9 cellular contexts compared by ENCODE assay signal in the genomic region with DNA sequence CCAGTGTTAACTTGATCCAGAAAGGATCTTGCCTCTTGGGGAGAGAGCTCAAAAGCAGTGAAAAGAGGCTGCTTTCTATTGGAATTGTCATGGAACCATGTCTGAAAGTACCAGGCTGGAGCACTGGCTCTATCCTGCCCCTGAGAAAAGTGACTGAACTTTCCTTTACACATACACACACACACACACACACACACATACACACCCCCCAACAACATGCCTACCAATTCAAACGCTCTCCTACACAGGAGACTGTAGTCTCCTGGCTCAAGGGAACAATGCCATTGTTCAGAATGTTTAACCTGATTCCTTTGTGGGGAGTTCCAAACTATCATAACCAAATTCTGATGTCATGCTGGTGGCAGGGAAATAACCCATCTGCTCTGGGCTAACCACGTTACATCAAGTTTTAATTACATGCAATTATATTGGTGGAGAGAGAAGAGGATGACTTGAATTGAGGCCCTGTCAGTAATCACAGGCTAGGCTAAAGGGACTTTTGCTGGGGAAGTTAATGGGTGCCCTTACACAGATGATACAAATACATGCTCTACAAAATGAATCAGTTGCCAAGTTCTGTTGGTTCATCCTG. TPM values are rescaled to one million over a fixed set of nuclear protein-coding genes. Genes with fewer than 3 reads are reported as not detected.
DNase-seq lines count a peak whose midpoint lies in the region; ATAC-seq, FAIRE-seq and TF ChIP-seq lines count a peak whose summit lies in the region.
"Had no signal": no experiment of that assay in that cellular context is flagged by ENCODE, and none has a peak within 500 bp of the region (broad histone marks: within the 10 kb centered on the region; RNA-seq: fewer than 3 reads in every experiment).

No MANE protein-coding gene starts in this region.

- H3K27me3 Mint-ChIP-seq in activated T-helper 17 cell treated with anti-CD3 and anti-CD28 coated beads, Interleukin-2, amount 50 U/mL, for 72 hours, result no peaks in the 10 kb centered on the region

- H3K79me2 ChIP-seq in HepG2 (ENCODE audit: insufficient read depth, low read length), result no peaks in the 10 kb centered on the region

- peak overlapping the region; percentile 86 for H3K27ac Mint-ChIP-seq in activated T-helper 17 cell treated with anti-CD3 and anti-CD28 coated beads, Interleukin-2, amount 50 U/mL, for 72 hours

- intact Hi-C loops in HepG2 (cut with micrococcal nuclease; ENCODE audit: unreplicated experiment), result no loop called here

- H3K9me3 ChIP-seq in HepG2 (ENCODE audit: low read length), result peaks cover 1% of the 10 kb centered on the region; the same call in 1 of the 2 replicates
- H3K9me3 ChIP-seq in SJCRH30 (replicated peaks), result no peaks in the 10 kb centered on the region

- TF ChIP-seq EP300 in HepG2 (IDR thresholded peaks at IDR 0.05; ENCODE audit: low read depth in 2 of 2, low read length in 2 of 2), result no peak
- no peak for TF ChIP-seq EP300 in HepG2 (CRISPR knock-in tag; IDR thresholded peaks at IDR 0.05; ENCODE audit: borderline replicate concordance)

- TF ChIP-seq POLR2A in HepG2 (IDR thresholded peaks at IDR 0.05; ENCODE audit: insufficient read depth in 1 of 2, low read depth in 2 of 2, low read length in 2 of 2), result no peak

- CTCF ChIA-PET in HepG2 (lab: Yijun Ruan, JAX; ENCODE audit: low intra/inter-chr PET ratio, low total read pairs), result no interaction called here

- peak overlapping the region; percentile 49 for H3K4me3 Mint-ChIP-seq in activated T-helper 17 cell treated with anti-CD3 and anti-CD28 coated beads, Interleukin-2, amount 50 U/mL, for 72 hours

- WGBS in HepG2 (ENCODE audit: low lambda C conversion rate), result 0% methylated on average over 2 of the region's 2 CpGs

- ATAC-seq in GM18858 (IDR thresholded peaks at IDR 0.05; ENCODE audit: unreplicated experiment), result peak; percentile 54
- peak; percentile 61 for ATAC-seq in HG02973 (IDR thresholded peaks at IDR 0.05; ENCODE audit: unreplicated experiment)
- peak; percentile 89 for ATAC-seq in activated T-helper 17 cell treated with anti-CD3 and anti-CD28 coated beads, Interleukin-2, amount 50 U/mL, for 72 hours (replicated peaks)
- no peak for ATAC-seq in HepG2

- H3K4me3 ChIP-seq in HepG2 (replicated peaks in 1 of 3; ENCODE audit: insufficient read depth in 1 of 3, low read depth in 2 of 3, low read length in 3 of 3) (no peak overlapping the region), SJCRH30 (no peak overlapping the region)

- no peaks in the 10 kb centered on the region for H4K20me1 ChIP-seq in HepG2 (ENCODE audit: insufficient read depth, low read length)

- no peak overlapping the region for H2AFZ ChIP-seq in HepG2 (ENCODE audit: low read length)

- peak; percentile 27 for DNase-seq in AG08395 (ENCODE audit: low spot score)
- no peak for DNase-seq in COR-L47 (lab: John Stamatoyannopoulos, UW)
- no peak for DNase-seq in HepG2 (ENCODE audit: low spot score)
- no peak for DNase-seq in SJCRH30
- no peak for DNase-seq in activated CD8-positive, alpha-beta memory T cell treated with anti-CD3 and anti-CD28 coated beads for 24 hours
- DNase-seq: activated CD4-positive, alpha-beta T cell treated with anti-CD3 and anti-CD28 coated beads, Interleukin-2, amount 50 U/mL, for 4 hours had no signal

- no peak for TF ChIP-seq RAD21 in HepG2 (CRISPR knock-in tag; IDR thresholded peaks at IDR 0.05)

- no peaks in the 10 kb centered on the region for H3K36me3 Mint-ChIP-seq in activated T-helper 17 cell treated with anti-CD3 and anti-CD28 coated beads, Interleukin-2, amount 50 U/mL, for 72 hours (ENCODE audit: low read depth)

- in situ Hi-C loops in HepG2 (cut with HindIII; ENCODE audit: extremely low pct_ligation_motif_present, low pct_unique_long_range_greater_than_20kb), result no loop called here

- FAIRE-seq in HepG2 (lab: Jason Lieb, UNC), result no peak

- peaks cover 20% of the 10 kb centered on the region for H3K4me1 Mint-ChIP-seq in activated T-helper 17 cell treated with anti-CD3 and anti-CD28 coated beads, Interleukin-2, amount 50 U/mL, for 72 hours

- H3K9me3 Mint-ChIP-seq in activated T-helper 17 cell treated with anti-CD3 and anti-CD28 coated beads, Interleukin-2, amount 50 U/mL, for 72 hours, result no peaks in the 10 kb centered on the region

- H3K36me3 ChIP-seq in HepG2 (replicated peaks in 1 of 2; ENCODE audit: control insufficient read depth in 1 of 2, insufficient read depth in 2 of 2, low read length in 2 of 2) (no peaks in the 10 kb centered on the region), SJCRH30 (no peaks in the 10 kb centered on the region)

- no peak for TF ChIP-seq CTCF in HepG2 (CRISPR knock-in tag; IDR thresholded peaks at IDR 0.05)

- POLR2A ChIA-PET in HepG2 (lab: Yijun Ruan, JAX), result no interaction called here

- H3K4me1 ChIP-seq in HepG2 (ENCODE audit: insufficient read depth, low read length) (no peaks in the 10 kb centered on the region), SJCRH30 (no peaks in the 10 kb centered on the region)

- H3K27ac ChIP-seq in HepG2 (ENCODE audit: extremely low read length, insufficient read depth, low read length) (no peak overlapping the region), SJCRH30 (no peak overlapping the region)

- H3K4me2 ChIP-seq in HepG2 (ENCODE audit: low read depth, low read length), result no peak overlapping the region

- no peak overlapping the region for H3K9ac ChIP-seq in HepG2 (ENCODE audit: insufficient read depth, low read depth, low read length)

- H3K27me3 ChIP-seq in HepG2 (ENCODE audit: control insufficient read depth in 1 of 2, insufficient read depth in 2 of 2, low read length in 2 of 2), result 0 out of 5 replicates have a peak, but pooled peaks cover 0 to 1% of the 10 kb centered on the region in 2 experiments
- 0 out of 2 replicates have a peak, but pooled peaks cover 4% of the 10 kb centered on the region for H3K27me3 ChIP-seq in SJCRH30

- no TSS peak for BruUV-seq in HepG2 (replicated peaks; lab: Mats Ljungman, UMichigan)

TF ChIP-seq in HepG2, 621 proteins besides CTCF, POLR2A, EP300 and RAD21 (continues in another document):
- TF ChIP-seq HDAC6 (IDR thresholded peaks at IDR 0.05; ENCODE audit: low read depth, low read length) (no peak), SP2 (CRISPR knock-in tag; IDR thresholded peaks at IDR 0.05) (no peak), ZNF589 (CRISPR knock-in tag; conservative IDR thresholded peaks at IDR 0.05) (no peak)
- TF ChIP-seq, protein P1, sequence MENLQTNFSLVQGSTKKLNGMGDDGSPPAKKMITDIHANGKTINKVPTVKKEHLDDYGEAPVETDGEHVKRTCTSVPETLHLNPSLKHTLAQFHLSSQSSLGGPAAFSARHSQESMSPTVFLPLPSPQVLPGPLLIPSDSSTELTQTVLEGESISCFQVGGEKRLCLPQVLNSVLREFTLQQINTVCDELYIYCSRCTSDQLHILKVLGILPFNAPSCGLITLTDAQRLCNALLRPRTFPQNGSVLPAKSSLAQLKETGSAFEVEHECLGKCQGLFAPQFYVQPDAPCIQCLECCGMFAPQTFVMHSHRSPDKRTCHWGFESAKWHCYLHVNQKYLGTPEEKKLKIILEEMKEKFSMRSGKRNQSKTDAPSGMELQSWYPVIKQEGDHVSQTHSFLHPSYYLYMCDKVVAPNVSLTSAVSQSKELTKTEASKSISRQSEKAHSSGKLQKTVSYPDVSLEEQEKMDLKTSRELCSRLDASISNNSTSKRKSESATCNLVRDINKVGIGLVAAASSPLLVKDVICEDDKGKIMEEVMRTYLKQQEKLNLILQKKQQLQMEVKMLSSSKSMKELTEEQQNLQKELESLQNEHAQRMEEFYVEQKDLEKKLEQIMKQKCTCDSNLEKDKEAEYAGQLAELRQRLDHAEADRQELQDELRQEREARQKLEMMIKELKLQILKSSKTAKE (CRISPR knock-in tag; IDR thresholded peaks at IDR 0.05; ENCODE audit: borderline replicate concordance), result no peak

RNA-seq across cellular contexts. Expression of gene DUSP10, which starts 52.3 kb away (rescaled TPM):
- total RNA-seq in activated T-helper 17 cell treated with anti-CD3 and anti-CD28 coated beads, Interleukin-2, amount 50 U/mL, for 72 hours, result 10 to 100 TPM in 1 of 2 donors, 1 to 10 TPM in 1; 8.2 to 11.7 TPM
- total RNA-seq in HepG2 (2016; rRNA removed; fragmentation: Illumina TruSeq; extraction: Trizol), result 2.1 and 2.5 TPM in 2 replicates
- total RNA-seq in HepG2 (2016; cell fraction: cytosol; rRNA removed; fragmentation: Illumina TruSeq; extraction: Trizol; ENCODE audit: low read depth), result 1.0 and 1.1 TPM in 2 replicates
- 2.7 and 2.8 TPM in 2 replicates for total RNA-seq in HepG2 (2016; cell fraction: insoluble cytoplasmic fraction; rRNA removed; fragmentation: Illumina TruSeq; extraction: Trizol)
- 1.8 and 2.0 TPM in 2 replicates for total RNA-seq in HepG2 (2016; cell fraction: membrane; rRNA removed; fragmentation: Illumina TruSeq; extraction: Trizol)
- 3.2 and 3.5 TPM in 2 replicates for total RNA-seq in HepG2 (2016; cell fraction: nucleus; rRNA removed; fragmentation: Illumina TruSeq; extraction: Trizol)
- polyA plus RNA-seq in HepG2 (2011; rRNA removed), result 4.2 and 4.4 TPM in 2 replicates
- polyA plus RNA-seq in HepG2 (2011; cell fraction: cytosol; rRNA removed), result 5.3 and 5.7 TPM in 2 replicates
- 6.2 and 6.9 TPM in 2 replicates for polyA plus RNA-seq in HepG2 (2011; cell fraction: nucleus; rRNA removed)
- 2.6 and 5.2 TPM in 2 replicates for polyA plus RNA-seq in HepG2 (2012)
- polyA plus RNA-seq in HepG2 (2016; cell fraction: cytosol; fragmentation: Illumina TruSeq; extraction: Trizol; ENCODE audit: low read depth), result 0.26 and 0.36 TPM in 2 replicates
- polyA plus RNA-seq in HepG2 (2016; cell fraction: insoluble cytoplasmic fraction; fragmentation: Illumina TruSeq; extraction: Trizol; ENCODE audit: low read depth), result 2.8 and 3.3 TPM in 2 replicates
- polyA plus RNA-seq in HepG2 (2016; cell fraction: membrane; fragmentation: Illumina TruSeq; extraction: Trizol; ENCODE audit: low read depth), result 1.2 and 1.3 TPM in 2 replicates
- 2.0 and 2.4 TPM in 2 replicates for polyA plus RNA-seq in HepG2 (2016; cell fraction: nucleus; fragmentation: Illumina TruSeq; extraction: Trizol; ENCODE audit: insufficient read depth, low read depth)
- polyA minus RNA-seq in HepG2 (2011; rRNA and poly(A)+ RNA removed; ENCODE audit: low replicate concordance), result 11.2 and 16.0 TPM in 2 replicates
- polyA minus RNA-seq in HepG2 (2011; cell fraction: cytosol; rRNA and poly(A)+ RNA removed), result 2.7 and 3.9 TPM in 2 replicates
- polyA minus RNA-seq in HepG2 (2011; cell fraction: nucleus; rRNA and poly(A)+ RNA removed), result 13.1 and 15.4 TPM in 2 replicates
- total RNA-seq in SJCRH30 (2014; rRNA removed; shearing (Covaris generic)), result 11.4 and 12.1 TPM in 2 replicates
